In genomic region chr10:56348101-56348500, GRCh38 we compare ENCODE assay signal across 1 cellular context.
TF ChIP-seq lines count a peak whose summit lies in the region.

No MANE protein-coding gene starts in this region.

TF ChIP-seq in IMR-90, 13 proteins besides CTCF, POLR2A, EP300 and RAD21:
- no peak for TF ChIP-seq RCOR1 (IDR thresholded peaks at IDR 0.05; ENCODE audit: insufficient replicate concordance, low read length)
- no peak for TF ChIP-seq MXI1 (IDR thresholded peaks at IDR 0.05; ENCODE audit: borderline replicate concordance, low read depth, low read length)
- no peak for TF ChIP-seq NFE2L2 (IDR thresholded peaks at IDR 0.05; ENCODE audit: low read depth, low read length)
- no peak for TF ChIP-seq RFX5 (IDR thresholded peaks at IDR 0.05; ENCODE audit: low read depth, low read length)
- no peak for TF ChIP-seq ELK1 (IDR thresholded peaks at IDR 0.05; ENCODE audit: borderline replicate concordance, low read depth, low read length)
- no peak for TF ChIP-seq SMC3 (IDR thresholded peaks at IDR 0.05; ENCODE audit: low read depth, low read length)
- no peak for TF ChIP-seq USF2 (IDR thresholded peaks at IDR 0.05; ENCODE audit: low read depth, low read length)
- TF ChIP-seq MAFK (IDR thresholded peaks at IDR 0.05; ENCODE audit: low read depth, low read length) = no peak
- TF ChIP-seq CEBPB (IDR thresholded peaks at IDR 0.05; ENCODE audit: low read depth, low read length) = no peak
- no peak for TF ChIP-seq BHLHE40 (IDR thresholded peaks at IDR 0.05; ENCODE audit: low read depth, low read length)
- no peak for TF ChIP-seq CHD1 (IDR thresholded peaks at IDR 0.05; ENCODE audit: low read depth, low read length)
- TF ChIP-seq MAZ (IDR thresholded peaks at IDR 0.05; ENCODE audit: borderline replicate concordance, low read depth, low read length) = no peak
- TF ChIP-seq FOS (IDR thresholded peaks at IDR 0.05; ENCODE audit: low read depth, low read length) = no peak
TF ChIP-seq in IMR-90: peak in this region for 0.
